ENCODE assay signal across 9 cellular contexts in the genomic region with DNA sequence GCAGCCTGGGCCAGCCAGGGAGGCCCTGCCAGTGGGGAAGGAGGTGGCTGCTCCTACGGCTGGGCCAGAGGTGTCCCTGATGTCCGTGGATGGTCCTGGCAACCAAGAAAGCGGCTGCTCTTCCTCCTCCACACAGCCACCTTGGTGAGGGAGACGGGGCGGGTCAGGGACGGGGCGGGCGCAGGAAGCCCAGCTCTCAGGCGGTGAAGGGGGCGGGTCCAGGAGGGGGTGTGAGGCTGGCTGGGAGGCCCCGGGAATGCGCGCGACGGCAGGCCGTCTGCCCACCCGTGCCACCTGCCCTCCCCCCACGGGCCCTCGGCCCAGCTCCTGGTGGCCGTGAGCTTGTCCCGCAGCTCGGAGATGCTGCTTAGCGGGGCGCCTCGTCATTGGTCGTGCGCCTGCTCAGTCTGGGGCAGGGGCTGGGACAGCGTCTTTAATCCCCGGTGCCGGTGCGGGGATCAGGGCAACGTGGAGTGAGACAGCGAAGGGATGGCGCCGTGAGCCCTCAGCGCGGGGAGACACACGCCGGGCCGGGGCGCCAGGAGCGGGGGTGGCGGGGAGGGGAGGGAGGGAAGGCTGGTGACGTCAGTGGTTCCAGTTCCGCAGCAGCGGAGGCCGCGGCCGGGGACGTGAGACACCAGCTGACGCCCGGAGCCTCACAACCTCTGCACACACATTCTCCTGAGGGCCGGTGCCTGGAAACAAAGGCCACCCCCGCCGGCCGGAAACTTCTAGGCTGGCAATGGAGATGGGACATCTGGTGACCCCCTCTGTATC. TPM values are rescaled to one million over a fixed set of nuclear protein-coding genes. Genes with fewer than 3 reads are reported as not detected.
DNase-seq lines count a peak whose midpoint lies in the region; ATAC-seq, FAIRE-seq and TF ChIP-seq lines count a peak whose summit lies in the region.
"Had no signal": no experiment of that assay in that cellular context is flagged by ENCODE, and none has a peak within 500 bp of the region (broad histone marks: within the 10 kb centered on the region; RNA-seq: fewer than 3 reads in every experiment).

No MANE protein-coding gene starts in this region.

- H3K4me3 ChIP-seq in GM23338: peak overlapping the region; percentile 64
- H3K4me3 ChIP-seq in GM12878: peak overlapping the region; percentile 61; the same call in 1 of the 2 replicates
- peak overlapping the region; percentile 66 for H3K4me3 ChIP-seq in iPS-15b (ENCODE audit: low read depth, low read length)
- peak overlapping the region; percentile 36 to 59 (median 46) for H3K4me3 ChIP-seq in sigmoid colon

- H3K36me3 ChIP-seq in GM23338 (ENCODE audit: insufficient read depth) (no peaks in the 10 kb centered on the region), GM12878 (ENCODE audit: control insufficient read depth in 2 of 2, insufficient read depth in 2 of 2, low read length in 1 of 2) (no peaks in the 10 kb centered on the region), iPS-15b (ENCODE audit: control insufficient read depth, insufficient read depth, low read length) (no peaks in the 10 kb centered on the region), sigmoid colon (no peaks in the 10 kb centered on the region)

- H3K9ac ChIP-seq in GM12878 (ENCODE audit: control insufficient read depth, insufficient read depth, low read length) (peak overlapping the region; percentile 47; the same call in 1 of the 2 replicates), iPS-15b (ENCODE audit: low read depth, low read length) (no peak overlapping the region)

- no peak for TF ChIP-seq RAD21 in GM12878 (IDR thresholded peaks at IDR 0.05; ENCODE audit: insufficient read depth, low read depth, low read length)

- no TSS peak for BruUV-seq in GM12878 (replicated peaks; lab: Mats Ljungman, UMichigan)

- intact Hi-C loops in GM12878 (cut with micrococcal nuclease; ENCODE audit: unreplicated experiment): loop anchor here (10.0 kb wide), 1 partner anchor 78 kb away; a partner anchor contains a TSS
- intact Hi-C loops in sigmoid colon (cut with DNase I): loop anchor here (2.0 to 5.0 kb wide), 3 partner anchors 46 to 120 kb away; a partner anchor contains a TSS

- H3K27ac ChIP-seq in GM23338 (ENCODE audit: low read depth): no peak overlapping the region
- peak overlapping the region; percentile 11; the same call in 1 of the 2 replicates for H3K27ac ChIP-seq in GM12878 (ENCODE audit: control insufficient read depth, insufficient read depth)
- H3K27ac ChIP-seq in sigmoid colon: peak overlapping the region; percentile 56 to 86 (median 72)

- TF ChIP-seq CTCF in D721Med (IDR thresholded peaks at IDR 0.05; ENCODE audit: insufficient read depth, missing control alignments) (no peak), GM23338 (conservative IDR thresholded peaks at IDR 0.05; ENCODE audit: low read depth in 2 of 2) (no peak), GM12878 (IDR thresholded peaks at IDR 0.05 in 2 of 3, conservative IDR thresholded peaks at IDR 0.05 in 1 of 3; ENCODE audit: control insufficient read depth in 2 of 3, extremely low read depth in 1 of 3, insufficient read depth in 1 of 3, low read depth in 3 of 3, low read length in 3 of 3) (no peak), sigmoid colon (IDR thresholded peaks at IDR 0.05) (no peak)

- H3K4me1 Mint-ChIP-seq in GM23338: peaks cover 7% of the 10 kb centered on the region; the same call in 2 of the 3 replicates

- H3K9me3 ChIP-seq in GM12878 (replicated peaks; ENCODE audit: control insufficient read depth, insufficient read depth, low read length) (no peaks in the 10 kb centered on the region), iPS-15b (ENCODE audit: control insufficient read depth, insufficient read depth, low read length) (no peaks in the 10 kb centered on the region), sigmoid colon (no peaks in the 10 kb centered on the region)

- H3K4me3 Mint-ChIP-seq in GM23338: peak overlapping the region; percentile 68

- DNase-seq in D721Med (ENCODE audit: insufficient read length, low spot score) (peak; percentile 57), GM23338 (ENCODE audit: low spot score) (peak; percentile 81), NCI-H1092 (lab: John Stamatoyannopoulos, UW) (peak; percentile 43), T1000 (lab: John Stamatoyannopoulos, UW) (peak; percentile 27), GM12878 (ENCODE audit: low read depth, low spot score) (peak; percentile 26), sigmoid colon (peak; percentile 94)

- no peaks in the 10 kb centered on the region for H3K79me2 ChIP-seq in GM23338 (replicated peaks; ENCODE audit: insufficient read depth)
- no peaks in the 10 kb centered on the region for H3K79me2 ChIP-seq in GM12878 (ENCODE audit: control insufficient read depth, insufficient read depth, low read length)

- H3F3A ChIP-seq in GM23338 (replicated peaks; ENCODE audit: low read depth): peaks cover 3% of the 10 kb centered on the region; the same call in 1 of the 2 replicates

- peak overlapping the region; percentile 94 for H2AFZ ChIP-seq in GM23338
- peak overlapping the region; percentile 72 for H2AFZ ChIP-seq in GM12878 (ENCODE audit: control insufficient read depth, low read depth, low read length)

- H3K4me2 ChIP-seq in GM23338: peak overlapping the region; percentile 77
- H3K4me2 ChIP-seq in GM12878 (ENCODE audit: control insufficient read depth, insufficient read depth): peak overlapping the region; percentile 96

- H3K4me1 ChIP-seq in GM23338 (ENCODE audit: insufficient read depth): peaks cover under 1% of the 10 kb centered on the region; the same call in 1 of the 2 replicates
- H3K4me1 ChIP-seq in GM12878 (ENCODE audit: control insufficient read depth, insufficient read depth, low read length): peaks cover 11% of the 10 kb centered on the region
- peaks cover 2% of the 10 kb centered on the region for H3K4me1 ChIP-seq in iPS-15b (ENCODE audit: control insufficient read depth, insufficient read depth, low read length)
- H3K4me1 ChIP-seq in sigmoid colon: peaks cover 0 to 9% (median 8%) of the 10 kb centered on the region in 4 donors

- CTCF ChIA-PET in GM12878 (lab: Yijun Ruan, JAX): no interaction called here

- POLR2A ChIA-PET in GM12878 (lab: Charles Lee): interaction anchor here (1.5 kb wide), 1 partner anchor 74 kb away, joined by 3 read pairs; a partner anchor contains a TSS

- FAIRE-seq in D721Med (lab: Jason Lieb, UNC) (no peak), GM12878 (lab: Jason Lieb, UNC) (peak; percentile 49)
- FAIRE-seq: colon had no signal

- H3K27me3 ChIP-seq in GM23338 (ENCODE audit: insufficient read depth) (0 out of 2 replicates have a peak, but pooled peaks cover under 1% of the 10 kb centered on the region), GM12878 (replicated peaks in 1 of 2; ENCODE audit: control insufficient read depth in 2 of 2, insufficient read depth in 2 of 2, low read length in 1 of 2) (peaks cover 0 to 2% of the 10 kb centered on the region in 2 experiments; a peak in 1 of 4 replicates), iPS-15b (ENCODE audit: control insufficient read depth, insufficient read depth, low read length) (peaks cover under 1% of the 10 kb centered on the region), sigmoid colon (no peaks in the 10 kb centered on the region)

- H3K9me3 Mint-ChIP-seq in GM23338: no peaks in the 10 kb centered on the region; the same call in 2 of the 3 replicates

- under 1% methylated on average over 30 of the region's 56 CpGs for WGBS in GM12878 (ENCODE audit: insufficient coverage, insufficient replicate concordance, low lambda C conversion rate, missing lambda C conversion rate)
- 1% methylated on average over 56 of the region's 56 CpGs for WGBS in sigmoid colon, 2 donors

- TF ChIP-seq EP300 in GM12878 (IDR thresholded peaks at IDR 0.05; ENCODE audit: borderline replicate concordance in 1 of 2, control insufficient read depth in 1 of 2, low read depth in 2 of 2, low read length in 2 of 2) (0 out of 4 replicates have a peak, but pooled peaks of 1 of the 2 experiments have one; percentile 24), sigmoid colon (IDR thresholded peaks at IDR 0.05) (no peak)

- ATAC-seq in GM23338 (peak; percentile 90), GM12878 (peak; percentile 92), HG03097 (IDR thresholded peaks at IDR 0.05; ENCODE audit: low FRiP score, unreplicated experiment) (no peak)

- peaks cover 25% of the 10 kb centered on the region for H3K27me3 Mint-ChIP-seq in GM23338 (ENCODE audit: insufficient read depth, low read depth, poor library complexity)

- no peaks in the 10 kb centered on the region for H3K9me2 ChIP-seq in GM23338 (ENCODE audit: insufficient read depth)

- H3K27ac Mint-ChIP-seq in GM23338: no peak overlapping the region

- RAD21 ChIA-PET in GM12878 (lab: Charles Lee; ENCODE audit: unreplicated experiment): interaction anchor here (0.9 kb wide), 1 partner anchor 72 kb away, joined by 3 read pairs; no protein-coding TSS in a partner anchor

- H3K36me3 Mint-ChIP-seq in GM23338 (ENCODE audit: low read depth): no peaks in the 10 kb centered on the region

- in situ Hi-C loops in GM12878 (cut with MboI): no loop called here

- H4K20me1 ChIP-seq in GM23338 (replicated peaks; ENCODE audit: insufficient read depth) (no peaks in the 10 kb centered on the region), GM12878 (ENCODE audit: control insufficient read depth, insufficient read depth) (no peaks in the 10 kb centered on the region)

- SMC1A ChIA-PET in GM12878 (lab: Charles Lee; ENCODE audit: uncharacterized antibody, unreplicated experiment): no interaction called here

- TF ChIP-seq POLR2A in GM12878 (IDR thresholded peaks at IDR 0.05; ENCODE audit: low read depth, low read length): peak; percentile 66
- TF ChIP-seq POLR2A in sigmoid colon (IDR thresholded peaks at IDR 0.05): no peak

RNA-seq across cellular contexts. Expression of a gene that starts 6.7 kb away (rescaled TPM):
- total RNA-seq in GM23338 (2014; rRNA removed; shearing (Covaris generic)): 15.0 and 20.3 TPM in 2 replicates
- polyA plus RNA-seq in GM23338 (2016; fragmentation: Nextera tagmentation; extraction: Ambion mirVana) (7.2 and 10.1 TPM in 2 replicates), GM12878 (2011; rRNA removed) (not detected in 2 replicates), GM12878 (2014; fragmentation: Illumina TruSeq; extraction: Trizol) (not detected in 2 replicates), GM12878 (2014; fragmentation: Nextera tagmentation; extraction: Ambion mirVana) (not detected), GM12878 (2014; rRNA removed) (not detected in 2 replicates), GM12878 (2016; fragmentation: Nextera tagmentation; extraction: Ambion mirVana) (not detected), sigmoid colon (1 to 10 TPM in 1 of 3 donors, not detected in 2; 1.7 TPM)
- not detected in 2 replicates for total RNA-seq in GM12878 (2013; cell fraction: nucleolus; rRNA removed)
- total RNA-seq in GM12878 (2014; rRNA removed) (not detected in 2 replicates), GM12878 (2014; rRNA removed; fragmentation: Illumina TruSeq; extraction: Trizol) (not detected in 2 replicates), GM12878 (2021) (0.13 and 0.24 TPM in 2 replicates), sigmoid colon (1 to 10 TPM; 1.8 to 3.2 (median 2.4) TPM)
- polyA plus RNA-seq in GM12878 (2011; ENCODE audit: low read depth): not detected
- not detected in 2 replicates for polyA plus RNA-seq in GM12878 (2011; cell fraction: cytosol; rRNA removed)
- polyA plus RNA-seq in GM12878 (2011; cell fraction: nucleus; rRNA removed): not detected in 2 replicates
- polyA plus RNA-seq in GM12878 (2012): 0.06 TPM in 1 of 2 replicates, not detected in the other
- polyA minus RNA-seq in GM12878 (2011; rRNA and poly(A)+ RNA removed): not detected in 2 replicates
- not detected in 2 replicates for polyA minus RNA-seq in GM12878 (2011; cell fraction: cytosol; rRNA and poly(A)+ RNA removed)
- not detected in 2 replicates for polyA minus RNA-seq in GM12878 (2011; cell fraction: nucleus; rRNA and poly(A)+ RNA removed)

Comparison
In these comparisons a context has a peak if more than half of its experiments do, and no peak if none do; other contexts are left out.
1. DNase-seq: peak in every context shown above with its lines; median percentile 94 in sigmoid colon; 81 in GM23338; 57 in D721Med; 43 in NCI-H1092; 27 in T1000; 26 in GM12878.